Comparison of ENCODE assay signal across 15 cellular contexts in the genomic region with DNA sequence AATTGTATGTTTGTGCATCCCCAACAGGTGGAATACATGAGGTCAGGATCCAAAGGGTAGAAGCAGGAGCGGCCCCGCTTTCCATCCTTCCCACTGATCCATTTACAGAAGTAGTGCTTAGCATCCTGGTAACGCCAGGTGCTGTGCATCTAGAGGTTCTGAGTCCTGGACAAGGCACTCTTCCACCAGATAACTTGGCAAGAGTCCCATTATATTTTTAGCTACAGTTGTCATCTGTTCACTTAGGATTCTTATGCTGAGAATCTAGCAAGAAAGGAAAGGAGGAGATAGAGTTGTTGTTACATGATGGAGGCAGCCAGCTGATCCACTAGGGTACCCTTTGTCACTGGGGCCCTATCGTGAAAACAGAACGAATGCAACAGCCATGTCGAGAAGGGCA.
DNase-seq lines count a peak whose midpoint lies in the region; ATAC-seq and TF ChIP-seq lines count a peak whose summit lies in the region.
"Had no signal": no experiment of that assay in that cellular context is flagged by ENCODE, and none has a peak within 500 bp of the region (broad histone marks: within the 10 kb centered on the region; RNA-seq: fewer than 3 reads in every experiment).

No MANE protein-coding gene starts in this region.

- peak overlapping the region; percentile 25 to 64 (median 59) for H3K27ac Mint-ChIP-seq in nephron
- H3K27ac Mint-ChIP-seq: CD4-positive, alpha-beta memory T cell; GM23338 had no signal

- no peaks in the 10 kb centered on the region for H3K36me3 ChIP-seq in left ventricle myocardium inferior
- H3K36me3 ChIP-seq in H7 (replicated peaks; ENCODE audit: control insufficient read depth, insufficient read depth, low read length), result no peaks in the 10 kb centered on the region
- H3K36me3 ChIP-seq: BE2C had no signal

- no peak overlapping the region for H3K27ac ChIP-seq in left ventricle myocardium inferior (replicated peaks)
- H3K27ac ChIP-seq: A549, C4-2B had no signal

- ATAC-seq in left ventricle myocardium superior, result peak; percentile 71
- ATAC-seq: A549, GM12878, GM23338 had no signal

- H3K4me3 Mint-ChIP-seq in nephron, result no peak overlapping the region
- H3K4me3 Mint-ChIP-seq: CD4-positive, alpha-beta memory T cell; GM23338; H9 had no signal

- H3K27me3 Mint-ChIP-seq in nephron (ENCODE audit: low read depth), result no peaks in the 10 kb centered on the region

- peaks cover 7% of the 10 kb centered on the region for H3K9me3 Mint-ChIP-seq in nephron

- peaks cover 5% of the 10 kb centered on the region for H3K4me1 ChIP-seq in left ventricle myocardium inferior
- H3K4me1 ChIP-seq: A549, BE2C had no signal

- no peaks in the 10 kb centered on the region for H3K36me3 Mint-ChIP-seq in nephron (ENCODE audit: low read depth)
- H3K36me3 Mint-ChIP-seq: CD4-positive, alpha-beta memory T cell had no signal

- H3K4me1 Mint-ChIP-seq in nephron, result peaks cover 34% of the 10 kb centered on the region
- H3K4me1 Mint-ChIP-seq: CD4-positive, alpha-beta memory T cell had no signal

- no peaks in the 10 kb centered on the region for H3K27me3 ChIP-seq in left ventricle myocardium inferior (ENCODE audit: low read depth)
- no peaks in the 10 kb centered on the region for H3K27me3 ChIP-seq in H7 (ENCODE audit: control insufficient read depth, insufficient read depth, low read length)
- H3K27me3 ChIP-seq: BE2C had no signal

- no peak for TF ChIP-seq CTCF in left ventricle myocardium inferior (IDR thresholded peaks at IDR 0.05; ENCODE audit: borderline replicate concordance)
- TF ChIP-seq CTCF in nephron (IDR thresholded peaks at IDR 0.05; ENCODE audit: unreplicated experiment in 3 of 3), result no peak

- intact Hi-C loops in left ventricle myocardium superior (cut with micrococcal nuclease), result no loop called here
- intact Hi-C loops in left ventricle myocardium inferior (cut with micrococcal nuclease), result no loop called here

- no peaks in the 10 kb centered on the region for H3K9me3 ChIP-seq in left ventricle myocardium inferior (replicated peaks)
- H3K9me3 ChIP-seq: BE2C had no signal

- no peak overlapping the region for H3K4me3 ChIP-seq in left ventricle myocardium inferior
- no peak overlapping the region for H3K4me3 ChIP-seq in H7 (ENCODE audit: insufficient read depth, low read depth, low read length)
- H3K4me3 ChIP-seq: A549, GM12878, GM23338 had no signal

- DNase-seq in left ventricle myocardium superior (no peak), left ventricle myocardium inferior (no peak), islet precursor cell (peak; percentile 17), H7 (no peak), cerebellar nuclear complex (lab: John Stamatoyannopoulos, UW) (no peak), 8988T (no peak)
- DNase-seq: BE2C; CD4-positive, alpha-beta memory T cell; H9; IMR-90 had no signal
